8 cellular contexts compared by ENCODE assay signal in the genomic region with DNA sequence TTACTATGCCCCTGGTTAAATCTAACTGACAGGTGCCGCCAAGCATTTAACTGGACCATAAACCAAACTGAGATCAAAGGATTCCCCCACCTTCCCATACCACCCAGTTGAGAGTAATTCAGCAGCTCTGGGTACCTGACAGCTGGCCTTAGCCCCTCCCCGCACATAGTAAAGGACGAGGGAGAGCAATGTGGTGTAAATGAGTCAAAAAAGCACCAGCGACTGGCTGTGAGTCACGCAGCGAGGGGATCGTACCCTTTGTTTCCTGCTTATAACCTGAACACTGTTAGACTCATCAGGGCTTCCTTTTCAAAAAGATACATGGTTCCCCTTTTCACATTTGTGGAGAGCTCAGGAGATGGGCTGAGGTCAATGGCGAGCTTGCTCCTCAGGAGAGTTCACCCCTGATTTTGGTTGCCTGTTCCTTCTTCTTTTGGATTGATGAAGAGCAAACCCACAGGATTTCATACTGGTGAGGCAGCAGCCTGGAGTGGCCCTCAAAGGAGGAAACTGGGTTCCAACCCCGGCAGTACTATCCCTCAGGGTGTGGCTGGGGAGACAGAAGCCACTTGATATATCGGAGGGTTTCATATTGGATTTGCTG.
DNase-seq lines count a peak whose midpoint lies in the region; ATAC-seq and TF ChIP-seq lines count a peak whose summit lies in the region.

No MANE protein-coding gene starts in this region.

- H3F3A ChIP-seq in GM23248 (ENCODE audit: insufficient read depth) = no peaks in the 10 kb centered on the region

- TF ChIP-seq CTCF in GM10248 (IDR thresholded peaks at IDR 0.05; ENCODE audit: control extremely low read depth, extremely low read depth, low read depth, missing control alignments) (no peak), left lung (IDR thresholded peaks at IDR 0.05) (no peak)

- H3K27me3 ChIP-seq in GM23248 (replicated peaks; ENCODE audit: insufficient read depth) (no peaks in the 10 kb centered on the region), left lung (no peaks in the 10 kb centered on the region)

- intact Hi-C loops in left lung (cut with DNase I) = no loop called here

- CTCF ChIA-PET in GM10248 (lab: Yijun Ruan, JAX) = interaction anchor here (0.6 to 4.9 kb wide), 11 partner anchors 8 to 182 kb away, joined by 3 to 26 read pairs (median 6); no protein-coding TSS in a partner anchor

- H3K27ac ChIP-seq in GM23248 (no peak overlapping the region), left lung (peak overlapping the region in 1 of 2 donors; percentile 75)

- H3K9me3 ChIP-seq in GM23248 (ENCODE audit: low read depth) (no peaks in the 10 kb centered on the region), left lung (no peaks in the 10 kb centered on the region)

- H3K4me3 ChIP-seq in GM23248 = no peak overlapping the region
- no peak overlapping the region for H3K4me3 ChIP-seq in left lung

- no peak overlapping the region for H2AFZ ChIP-seq in GM23248

- no peaks in the 10 kb centered on the region for H3K36me3 ChIP-seq in GM23248 (ENCODE audit: low read depth)
- H3K36me3 ChIP-seq in left lung = no peaks in the 10 kb centered on the region

- 43 to 49% methylated on average over 10 of the region's 10 CpGs for WGBS in GM23248 (ENCODE audit: low coverage in 1 of 2, low lambda C conversion rate in 2 of 2, missing lambda C conversion rate in 2 of 2), 2 experiments

- in situ Hi-C loops in GM23248 (cut with MboI) = no loop called here

- no peak overlapping the region for H3K4me2 ChIP-seq in GM23248 (ENCODE audit: unreplicated experiment)

- peak; percentile 20 for ATAC-seq in left lung

- no peaks in the 10 kb centered on the region for H4K20me1 ChIP-seq in GM23248 (ENCODE audit: insufficient read depth)

- 0 out of 2 replicates have a peak, but pooled peaks cover 5% of the 10 kb centered on the region for H3K4me1 ChIP-seq in GM23248 (ENCODE audit: insufficient read depth)
- peaks cover 0 to 57% of the 10 kb centered on the region in 2 donors for H3K4me1 ChIP-seq in left lung

- no peak overlapping the region for H3K9ac ChIP-seq in GM23248

- H3K79me2 ChIP-seq in GM23248 (ENCODE audit: insufficient read depth) = no peaks in the 10 kb centered on the region

- POLR2A ChIA-PET in GM10248 (lab: Yijun Ruan, JAX) = interaction anchor here (0.6 to 2.9 kb wide), 6 partner anchors 49 to 392 kb away, joined by 3 to 16 read pairs (median 4); partner anchors contain the start of genes ANKRD33B and MARCHF6

- no peaks in the 10 kb centered on the region for H3K9me2 ChIP-seq in GM23248 (ENCODE audit: insufficient read depth)

- DNase-seq in GM10248 (ENCODE audit: extremely low spot score) (peak; percentile 85), GM23248 (peak; percentile 61), KG1 (lab: John Stamatoyannopoulos, UW) (peak; percentile 62), left lung (peak in 1 of 2 donors; percentile 56), foreskin melanocyte (no peak), NCI-H2107 treated with DMSO at 0.1 percent for 48 hours (lab: John Stamatoyannopoulos, UW; ENCODE audit: unreplicated experiment) (no peak), C1 segment of cervical spinal cord (lab: John Stamatoyannopoulos, UW) (no peak)
- DNase-seq in activated CD8-positive, alpha-beta memory T cell treated with anti-CD3 and anti-CD28 coated beads, Interleukin-2, amount 50 U/mL, for 48 hours = peak; percentile 82

Comparison
In these comparisons a context has a peak if more than half of its experiments do, and no peak if none do; other contexts are left out.
1. DNase-seq: peak in GM10248 (single experiment), GM23248 (single experiment), KG1 (single experiment) and activated CD8-positive, alpha-beta memory T cell treated with anti-CD3 and anti-CD28 coated beads, Interleukin-2, amount 50 U/mL, for 48 hours (single experiment); none in foreskin melanocyte (single experiment), NCI-H2107 treated with DMSO at 0.1 percent for 48 hours (single experiment) and C1 segment of cervical spinal cord (0 of 14).